ENCODE assay signal across 8 cellular contexts in the genomic region with DNA sequence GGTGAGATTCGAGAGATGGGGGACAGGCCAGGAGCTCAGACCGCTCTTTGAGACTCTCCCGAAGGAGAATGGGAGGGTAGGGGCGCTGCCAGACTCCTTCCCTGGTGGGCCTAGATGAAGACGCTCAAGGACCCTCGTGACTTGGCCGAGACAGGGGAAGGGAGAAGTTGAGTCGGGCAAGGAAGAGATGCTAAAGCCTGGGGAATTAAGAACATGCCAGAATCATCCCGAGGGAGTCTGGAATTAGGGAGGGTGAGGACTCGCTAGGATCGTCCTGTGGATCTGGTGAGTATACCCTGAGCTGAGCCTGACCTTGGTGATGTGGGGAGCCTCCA. TPM values are rescaled to one million over a fixed set of nuclear protein-coding genes. Genes with fewer than 3 reads are reported as not detected.
DNase-seq lines count a peak whose midpoint lies in the region; ATAC-seq and TF ChIP-seq lines count a peak whose summit lies in the region.

No MANE protein-coding gene starts in this region.

- no peaks in the 10 kb centered on the region for H3K27me3 Mint-ChIP-seq in T-helper 1 cell treated with Interleukin-12 subunit alpha and Interleukin-12 subunit beta and Interleukin-4 antibody, amounts not matched to agents 30 μg/mL and 1 μg/mL, for 36 hours (ENCODE audit: low read depth)
- no peaks in the 10 kb centered on the region for H3K27me3 Mint-ChIP-seq in WTC11 (ENCODE audit: low read depth)
- no peaks in the 10 kb centered on the region for H3K27me3 Mint-ChIP-seq in stimulated activated naive B cell treated with anti-CD40 and anti-IgM and Interleukin-4, amounts not matched to agents 10 μg/mL and 1 μg/mL and 100 μg/mL, for 72 hours

- peak overlapping the region; percentile 96 for H3K4me3 Mint-ChIP-seq in T-helper 1 cell treated with Interleukin-12 subunit alpha and Interleukin-12 subunit beta and Interleukin-4 antibody, amounts not matched to agents 30 μg/mL and 1 μg/mL, for 36 hours
- peak overlapping the region; percentile 99 for H3K4me3 Mint-ChIP-seq in WTC11
- H3K4me3 Mint-ChIP-seq in stimulated activated naive B cell treated with anti-CD40 and anti-IgM and Interleukin-4, amounts not matched to agents 10 μg/mL and 1 μg/mL and 100 μg/mL, for 72 hours, result peak overlapping the region; percentile 88 to 93

- POLR2A ChIA-PET in WTC11 (lab: Charles Lee), result interaction anchor here (0.8 to 1.4 kb wide), 3 partner anchors 14 to 121 kb away, joined by 3 read pairs; a partner anchor contains a TSS

- peaks cover 26% of the 10 kb centered on the region for H3K4me1 Mint-ChIP-seq in T-helper 1 cell treated with Interleukin-12 subunit alpha and Interleukin-12 subunit beta and Interleukin-4 antibody, amounts not matched to agents 30 μg/mL and 1 μg/mL, for 36 hours (ENCODE audit: low read depth)
- H3K4me1 Mint-ChIP-seq in WTC11, result peaks cover 24% of the 10 kb centered on the region
- H3K4me1 Mint-ChIP-seq in stimulated activated naive B cell treated with anti-CD40 and anti-IgM and Interleukin-4, amounts not matched to agents 10 μg/mL and 1 μg/mL and 100 μg/mL, for 72 hours, result peaks cover 8 to 13% of the 10 kb centered on the region in 2 donors

- H3K36me3 Mint-ChIP-seq in T-helper 1 cell treated with Interleukin-12 subunit alpha and Interleukin-12 subunit beta and Interleukin-4 antibody, amounts not matched to agents 30 μg/mL and 1 μg/mL, for 36 hours (ENCODE audit: low read depth), result peaks cover 50% of the 10 kb centered on the region
- H3K36me3 Mint-ChIP-seq in WTC11, result peaks cover 62% of the 10 kb centered on the region
- peaks cover 18 to 31% of the 10 kb centered on the region in 2 donors for H3K36me3 Mint-ChIP-seq in stimulated activated naive B cell treated with anti-CD40 and anti-IgM and Interleukin-4, amounts not matched to agents 10 μg/mL and 1 μg/mL and 100 μg/mL, for 72 hours

- DNase-seq in T-helper 1 cell (no peak), WTC11 (ENCODE audit: low spot score) (no peak), H4 (ENCODE audit: low spot score) (no peak), GOT3 (lab: John Stamatoyannopoulos, UW) (no peak)
- DNase-seq in stimulated activated naive B cell treated with anti-CD40 and anti-IgM and Interleukin-4, amounts not matched to agents 10 μg/mL and 1 μg/mL and 100 μg/mL, for 72 hours, result no peak
- no peak for DNase-seq in stimulated activated CD4-positive, alpha-beta T cell treated with anti-CD3 and anti-CD28 coated beads, Interleukin-2, amount 100 ng/mL, for 24 hours

- CTCF ChIA-PET in WTC11 (lab: Charles Lee), result interaction anchor here (0.6 to 2.6 kb wide), 5 partner anchors 11 to 157 kb away, joined by 3 to 13 read pairs (median 4); a partner anchor contains a TSS

- ATAC-seq in WTC11, result peak; percentile 1; the same call in 1 of the 2 replicates
- ATAC-seq in stimulated activated naive B cell treated with anti-CD40 and anti-IgM and Interleukin-4, amounts not matched to agents 10 μg/mL and 1 μg/mL and 100 μg/mL, for 72 hours (replicated peaks), result no peak

- TF ChIP-seq CTCF in WTC11 (IDR thresholded peaks at IDR 0.05), result no peak

- H3K4me3 ChIP-seq in iPS-11a (ENCODE audit: low read depth, low read length), result peak overlapping the region; percentile 95

- no peaks in the 10 kb centered on the region for H3K9me3 Mint-ChIP-seq in T-helper 1 cell treated with Interleukin-12 subunit alpha and Interleukin-12 subunit beta and Interleukin-4 antibody, amounts not matched to agents 30 μg/mL and 1 μg/mL, for 36 hours
- H3K9me3 Mint-ChIP-seq in WTC11, result no peaks in the 10 kb centered on the region
- no peaks in the 10 kb centered on the region for H3K9me3 Mint-ChIP-seq in stimulated activated naive B cell treated with anti-CD40 and anti-IgM and Interleukin-4, amounts not matched to agents 10 μg/mL and 1 μg/mL and 100 μg/mL, for 72 hours

- peak overlapping the region; percentile 87 for H3K27ac Mint-ChIP-seq in T-helper 1 cell treated with Interleukin-12 subunit alpha and Interleukin-12 subunit beta and Interleukin-4 antibody, amounts not matched to agents 30 μg/mL and 1 μg/mL, for 36 hours
- peak overlapping the region; percentile 85 for H3K27ac Mint-ChIP-seq in WTC11
- peak overlapping the region; percentile 87 for H3K27ac Mint-ChIP-seq in stimulated activated naive B cell treated with anti-CD40 and anti-IgM and Interleukin-4, amounts not matched to agents 10 μg/mL and 1 μg/mL and 100 μg/mL, for 72 hours

TF ChIP-seq in WTC11, 78 proteins besides CTCF, POLR2A, EP300 and RAD21:
- TF ChIP-seq MYBL2 (CRISPR knock-in tag; IDR thresholded peaks at IDR 0.05), result no peak
- TF ChIP-seq ETV6 (CRISPR knock-in tag; IDR thresholded peaks at IDR 0.05), result 0 out of 2 replicates have a peak, but pooled peaks have one; percentile 41

RNA-seq across cellular contexts. Expression of a gene that starts 0.5 kb away (rescaled TPM):
- total RNA-seq in WTC11 (2021), result 249 to 251 TPM (median 249 TPM) in 3 replicates
- total RNA-seq in H4 (2014; rRNA removed; shearing (Covaris generic)), result 194 and 288 TPM in 2 replicates

RNA-seq across cellular contexts. Expression of a gene that starts 14.1 kb away (rescaled TPM):
- 2.7 to 3.6 TPM (median 3.0 TPM) in 3 replicates for total RNA-seq in WTC11 (2021)
- not detected in 2 replicates for total RNA-seq in H4 (2014; rRNA removed; shearing (Covaris generic))

RNA-seq across cellular contexts. Expression of a gene that starts 20.6 kb away (rescaled TPM):
- total RNA-seq in WTC11 (2021), result 17.9 to 23.1 TPM (median 21.7 TPM) in 3 replicates
- 17.1 and 22.3 TPM in 2 replicates for total RNA-seq in H4 (2014; rRNA removed; shearing (Covaris generic))

RNA-seq across cellular contexts. Expression of a gene that starts 21.2 kb away (rescaled TPM):
- total RNA-seq in WTC11 (2021), result 34.2 to 35.7 TPM (median 35.1 TPM) in 3 replicates
- total RNA-seq in H4 (2014; rRNA removed; shearing (Covaris generic)), result 22.4 and 22.6 TPM in 2 replicates

RNA-seq across cellular contexts. Expression of a gene that starts 21.3 kb away (rescaled TPM):
- not detected in 3 replicates for total RNA-seq in WTC11 (2021)
- total RNA-seq in H4 (2014; rRNA removed; shearing (Covaris generic)), result 0.52 and 9.8 TPM in 2 replicates
